Comparison of ENCODE assay signal across 26 cellular contexts in genomic region chr18:76846217-76846616, GRCh38.
"Had no signal": no experiment of that assay in that cellular context is flagged by ENCODE, and none has a peak within 500 bp of the region (broad histone marks: within the 10 kb centered on the region; RNA-seq: fewer than 3 reads in every experiment).

No MANE protein-coding gene starts in this region.

- H3K9me3 Mint-ChIP-seq: activated naive CD4-positive, alpha-beta T cell treated with anti-CD3 and anti-CD28 coated beads, Interleukin-2, amount 50 U/mL, for 72 hours; activated T-cell treated with anti-CD3 and anti-CD28 coated beads, Interleukin-2, amount 50 U/mL, for 4 hours; T-cell had no signal

- ATAC-seq: activated CD4-positive, CD25-positive, alpha-beta regulatory T cell treated with anti-CD3 and anti-CD28 coated beads, Interleukin-2, amount 50 U/mL, for 24 hours; activated naive CD4-positive, alpha-beta T cell treated with anti-CD3 and anti-CD28 coated beads, Interleukin-2, amount 50 U/mL, for 72 hours; activated T-cell treated with anti-CD3 and anti-CD28 coated beads, Interleukin-2, amount 50 U/mL, for 4 hours; Right ventricle myocardium inferior; T-cell had no signal

- H3K27ac ChIP-seq: SK-N-MC, WERI-Rb-1 had no signal

- H3K27ac Mint-ChIP-seq: activated naive CD4-positive, alpha-beta T cell treated with anti-CD3 and anti-CD28 coated beads, Interleukin-2, amount 50 U/mL, for 72 hours; T-cell had no signal

- DNase-seq: activated CD4-positive, alpha-beta T cell treated with anti-CD3 and anti-CD28 coated beads for 4 hours; activated CD4-positive, alpha-beta T cell treated with anti-CD3 and anti-CD28 coated beads, Interleukin-2, amount 50 U/mL, for 4 hours; activated CD8-positive, alpha-beta memory T cell treated with anti-CD3 and anti-CD28 coated beads for 24 hours; activated effector memory CD4-positive, alpha-beta T cell treated with anti-CD3 and anti-CD28 coated beads, Interleukin-2, amount 50 U/mL, for 16 hours; activated naive CD4-positive, alpha-beta T cell treated with Interleukin-2 at 50 U/mL for 16 hours; activated T-cell treated with anti-CD3 and anti-CD28 coated beads, Interleukin-2, amount 50 U/mL, for 4 hours; cerebellar nuclear complex; Kasumi-1; NCI-H1105 treated with DMSO at 0.1 percent for 48 hours; NCI-H1436 treated with DMSO at 0.1 percent for 48 hours; NCI-H187; NCI-H2081; NCI-H510A treated with DMSO at 0.1 percent for 48 hours; NCI-H69; NK-92 treated with Interleukin-12 subunit alpha and Interleukin-12 subunit beta, amount 100 ng/mL, for 24 hours; OCI-M1; RPMI8226; T-cell; T-helper 2 cell; T1000; WERI-Rb-1 had no signal

- H3K4me3 Mint-ChIP-seq: activated T-cell treated with anti-CD3 and anti-CD28 coated beads, Interleukin-2, amount 50 U/mL, for 4 hours; T-cell had no signal

- H3K4me3 ChIP-seq: SK-N-MC had no signal

- H3K36me3 ChIP-seq: WERI-Rb-1 had no signal

- H3K27me3 Mint-ChIP-seq: T-cell had no signal

- FAIRE-seq: TTC549 had no signal

- H3K36me3 Mint-ChIP-seq: activated naive CD4-positive, alpha-beta T cell treated with anti-CD3 and anti-CD28 coated beads, Interleukin-2, amount 50 U/mL, for 72 hours had no signal
